Comparison of ENCODE assay signal across 17 cellular contexts in genomic region chrY:2896050-2896449, GRCh38. TPM values are rescaled to one million over a fixed set of nuclear protein-coding genes. Genes with fewer than 3 reads are reported as not detected.
"Had no signal": no experiment of that assay in that cellular context is flagged by ENCODE, and none has a peak within 500 bp of the region (broad histone marks: within the 10 kb centered on the region; RNA-seq: fewer than 3 reads in every experiment).

No MANE protein-coding gene starts in this region.

- H3K4me3 ChIP-seq: neural progenitor cell, ovary had no signal

- DNase-seq: activated CD4-positive, alpha-beta T cell treated with anti-CD3 and anti-CD28 coated beads, Interleukin-2, amount 50 U/mL, for 48 hours; activated CD4-positive, CD25-positive, alpha-beta regulatory T cell treated with anti-CD3 and anti-CD28 coated beads, Interleukin-2, amount 50 U/mL, for 72 hours; activated CD8-positive, alpha-beta memory T cell treated with anti-CD3 and anti-CD28 coated beads, Interleukin-2, amount 10 ng/mL, durations not matched to agents 7 days and 5 days; activated effector memory CD4-positive, alpha-beta T cell treated with Interleukin-2 at 50 U/mL for 16 hours; activated T-cell treated with anti-CD3 and anti-CD28 coated beads, Interleukin-2, amount 50 U/mL, for 24 hours; amniotic stem cell; effector memory CD8-positive, alpha-beta T cell; erythroblast; hypothalamus; kidney glomerular epithelial cell; midbrain; ovary; stimulated activated CD4-positive, alpha-beta T cell treated with anti-CD3 and anti-CD28 coated beads, Interleukin-4, amount 100 ng/mL, for 1 hour; stimulated activated CD8-positive, alpha-beta memory T cell treated with anti-CD3 and anti-CD28 coated beads, Interleukin-4, amount 100 ng/mL, for 48 hours; stimulated activated naive CD8-positive, alpha-beta T cell treated with anti-CD3 and anti-CD28 coated beads, Interleukin-15, Interleukin-2, amounts not matched to agents 100 U/mL and 50 U/mL, for 24 hours had no signal

- H3K27me3 ChIP-seq: neural progenitor cell, ovary had no signal

- H3K27ac ChIP-seq: neural progenitor cell, ovary had no signal

- H3K9me3 ChIP-seq: ovary had no signal

- H3K4me1 ChIP-seq: neural progenitor cell had no signal

- ATAC-seq: activated CD8-positive, alpha-beta memory T cell treated with anti-CD3 and anti-CD28 coated beads, Interleukin-2, amount 10 ng/mL, durations not matched to agents 7 days and 5 days; effector memory CD8-positive, alpha-beta T cell; stimulated activated naive CD8-positive, alpha-beta T cell treated with anti-CD3 and anti-CD28 coated beads, Interleukin-15, Interleukin-2, amounts not matched to agents 100 U/mL and 50 U/mL, for 24 hours had no signal

- H3K36me3 ChIP-seq: neural progenitor cell, ovary had no signal

RNA-seq across cellular contexts. Expression of gene ZFY, which starts 39.1 kb away (rescaled TPM):
- total RNA-seq: ureter had no signal
- polyA plus RNA-seq: ovary had no signal

RNA-seq across cellular contexts. Expression of gene RPS4Y1, which starts 54.6 kb away (rescaled TPM):
- total RNA-seq: ureter had no signal
- polyA plus RNA-seq: ovary had no signal
